1 cellular context compared by ENCODE assay signal in genomic region chr5:151408633-151409243, GRCh38.
TF ChIP-seq lines count a peak whose summit lies in the region.

No MANE protein-coding gene starts in this region.

TF ChIP-seq in HepG2, 621 proteins besides CTCF, POLR2A, EP300 and RAD21:
- TF ChIP-seq HMGXB3 (CRISPR knock-in tag; IDR thresholded peaks at IDR 0.05; ENCODE audit: borderline replicate concordance) (no peak), BRF2 (CRISPR knock-in tag; IDR thresholded peaks at IDR 0.05) (no peak), MLLT10 (CRISPR knock-in tag; IDR thresholded peaks at IDR 0.05) (no peak), CEBPZ (IDR thresholded peaks at IDR 0.05; ENCODE audit: low read length) (no peak), PHF5A (CRISPR knock-in tag; IDR thresholded peaks at IDR 0.05; ENCODE audit: low read depth, unreplicated experiment) (no peak), MEIS2 (CRISPR knock-in tag; IDR thresholded peaks at IDR 0.05) (no peak), MXD3 (CRISPR knock-in tag; IDR thresholded peaks at IDR 0.05) (no peak), ZNF431 (CRISPR knock-in tag; IDR thresholded peaks at IDR 0.05; ENCODE audit: borderline replicate concordance, low read depth) (no peak), TOPORS (CRISPR knock-in tag; IDR thresholded peaks at IDR 0.05) (no peak), BCL6 (CRISPR knock-in tag; IDR thresholded peaks at IDR 0.05) (no peak)
